Comparison of ENCODE assay signal across 21 cellular contexts in the genomic region with DNA sequence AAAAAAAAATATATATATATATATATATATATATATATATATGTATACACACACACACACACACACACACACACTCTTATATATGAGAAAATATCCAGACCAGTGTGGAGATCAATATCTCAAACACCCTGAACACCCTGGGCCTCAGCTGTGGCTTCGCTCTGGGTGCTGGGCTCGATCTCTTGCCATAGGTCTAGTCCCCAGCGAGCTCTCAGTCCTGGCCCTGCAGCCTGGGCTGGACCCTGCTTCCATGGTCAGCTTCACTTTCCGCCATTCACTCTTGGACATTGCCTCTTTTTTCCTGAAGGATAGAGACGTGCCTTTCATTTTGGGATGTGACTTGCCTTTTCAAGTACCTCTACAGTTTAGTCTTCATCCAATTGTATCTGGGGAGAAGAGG.
DNase-seq lines count a peak whose midpoint lies in the region; ATAC-seq, FAIRE-seq and TF ChIP-seq lines count a peak whose summit lies in the region.
"Had no signal": no experiment of that assay in that cellular context is flagged by ENCODE, and none has a peak within 500 bp of the region (broad histone marks: within the 10 kb centered on the region; RNA-seq: fewer than 3 reads in every experiment).

No MANE protein-coding gene starts in this region.

- H3K4me3 ChIP-seq in astrocyte (ENCODE audit: insufficient read depth, low read depth, low read length) (no peak overlapping the region), endothelial cell of umbilical vein (replicated peaks in 1 of 3; ENCODE audit: insufficient read depth in 1 of 3, low read depth in 1 of 3, low read length in 3 of 3) (no peak overlapping the region)
- H3K4me3 ChIP-seq: BLaER1, GM23248 had no signal

- H3K27me3 ChIP-seq in astrocyte (ENCODE audit: insufficient read depth, low read length): no peaks in the 10 kb centered on the region
- H3K27me3 ChIP-seq in endothelial cell of umbilical vein (ENCODE audit: control insufficient read depth in 2 of 2, insufficient read depth in 2 of 2, low read length in 2 of 2): no peaks in the 10 kb centered on the region
- H3K27me3 ChIP-seq: BLaER1 had no signal

- H3K4me2 ChIP-seq in astrocyte (ENCODE audit: low read length): no peak overlapping the region
- H3K4me2 ChIP-seq in endothelial cell of umbilical vein (ENCODE audit: insufficient read depth, low read length): no peak overlapping the region
- H3K4me2 ChIP-seq: BLaER1 had no signal

- ATAC-seq in HG02840 (IDR thresholded peaks at IDR 0.05; ENCODE audit: low FRiP score, unreplicated experiment) (no peak), GM18502 (IDR thresholded peaks at IDR 0.05; ENCODE audit: poor library complexity, unreplicated experiment) (no peak)
- ATAC-seq: CD8-positive, alpha-beta T cell; HCT116 had no signal

- H3K9ac ChIP-seq in astrocyte (ENCODE audit: low read length) (peak overlapping the region; percentile 17), endothelial cell of umbilical vein (replicated peaks; ENCODE audit: extremely low read depth, insufficient read depth, low read length) (no peak overlapping the region)
- H3K9ac ChIP-seq: BLaER1, GM23248 had no signal

- H4K20me1 ChIP-seq in astrocyte (ENCODE audit: insufficient read depth, low read length) (no peaks in the 10 kb centered on the region), endothelial cell of umbilical vein (replicated peaks; ENCODE audit: control insufficient read depth, extremely low read depth, insufficient read depth, low read length) (no peaks in the 10 kb centered on the region)
- H4K20me1 ChIP-seq: BLaER1 had no signal

- H3K9me3 ChIP-seq in astrocyte (ENCODE audit: insufficient read depth, low read depth, low read length) (no peaks in the 10 kb centered on the region), endothelial cell of umbilical vein (replicated peaks; ENCODE audit: control insufficient read depth, insufficient read depth, low read length) (no peaks in the 10 kb centered on the region)
- H3K9me3 ChIP-seq: Caco-2 had no signal

- DNase-seq in astrocyte (ENCODE audit: low read depth) (no peak), endothelial cell of umbilical vein (ENCODE audit: low read depth, low spot score) (no peak), posterior vena cava (ENCODE audit: low spot score) (peak; percentile 50), T-helper 2 cell (no peak), HCEC 1CT (no peak)
- DNase-seq: Caco-2; CD4-positive, CD25-positive, alpha-beta regulatory T cell; CD8-positive, alpha-beta T cell; DMS153; DND-41; H7 had no signal

- peaks cover 4% of the 10 kb centered on the region for H3K27me3 Mint-ChIP-seq in astrocyte (ENCODE audit: low read depth, unreplicated experiment)
- H3K27me3 Mint-ChIP-seq: CD4-positive, CD25-positive, alpha-beta regulatory T cell had no signal

- H3K4me3 Mint-ChIP-seq in astrocyte (ENCODE audit: unreplicated experiment): peak overlapping the region; percentile 23
- H3K4me3 Mint-ChIP-seq: CD8-positive, alpha-beta T cell had no signal

- no peaks in the 10 kb centered on the region for H3K36me3 ChIP-seq in astrocyte (ENCODE audit: insufficient read depth, low read length)
- no peaks in the 10 kb centered on the region for H3K36me3 ChIP-seq in endothelial cell of umbilical vein (ENCODE audit: control insufficient read depth in 2 of 2, extremely low read depth in 1 of 2, insufficient read depth in 2 of 2, low read length in 2 of 2)

- dilution Hi-C loops in endothelial cell of umbilical vein (cut with MboI; ENCODE audit: extremely low pct_ligation_motif_present, low sequenced_read_pairs): no loop called here

- H3K36me3 Mint-ChIP-seq in astrocyte (ENCODE audit: low read depth, unreplicated experiment): no peaks in the 10 kb centered on the region

- FAIRE-seq in astrocyte (lab: Jason Lieb, UNC): no peak
- FAIRE-seq in endothelial cell of umbilical vein (lab: Jason Lieb, UNC): no peak
- FAIRE-seq: G401.6, GM12892, GM19239, H1 had no signal

- no peak for TF ChIP-seq POLR2A in endothelial cell of umbilical vein (IDR thresholded peaks at IDR 0.05; ENCODE audit: low read depth, low read length)

- H3K9me1 ChIP-seq in endothelial cell of umbilical vein (replicated peaks; ENCODE audit: control insufficient read depth, extremely low read depth, insufficient read depth, low read length): no peaks in the 10 kb centered on the region

- TF ChIP-seq CTCF in astrocyte (IDR thresholded peaks at IDR 0.05; ENCODE audit: insufficient read depth, low read depth, low read length) (no peak), endothelial cell of umbilical vein (IDR thresholded peaks at IDR 0.05; ENCODE audit: extremely low read depth in 1 of 2, insufficient read depth in 1 of 2, low read depth in 1 of 2, low read length in 2 of 2) (no peak)

- no peak overlapping the region for H3K27ac Mint-ChIP-seq in astrocyte (ENCODE audit: unreplicated experiment)
- H3K27ac Mint-ChIP-seq: CD8-positive, alpha-beta T cell had no signal

- POLR2A ChIA-PET in endothelial cell of umbilical vein (lab: Charles Lee): no interaction called here

- no peak overlapping the region for H3K27ac ChIP-seq in astrocyte (ENCODE audit: low read depth, low read length)
- peak overlapping the region; percentile 82 for H3K27ac ChIP-seq in endothelial cell of umbilical vein (ENCODE audit: insufficient read depth, low read depth, low read length)
- H3K27ac ChIP-seq: BLaER1, C4-2B, GM23248 had no signal

- H3K4me1 ChIP-seq in astrocyte (ENCODE audit: insufficient read depth, low read length) (peaks cover 13% of the 10 kb centered on the region), endothelial cell of umbilical vein (ENCODE audit: control insufficient read depth, extremely low read depth, insufficient read depth, low read length) (peaks cover 12% of the 10 kb centered on the region)
- H3K4me1 ChIP-seq: Caco-2 had no signal

- intact Hi-C loops in endothelial cell of umbilical vein (cut with micrococcal nuclease): loop anchor here (2.0 to 5.0 kb wide), 4 partner anchors 55 to 357 kb away; a partner anchor contains a TSS
- intact Hi-C loops in posterior vena cava (cut with DNase I): no loop called here

- no TSS peak for BruUV-seq in endothelial cell of umbilical vein (replicated peaks; lab: Mats Ljungman, UMichigan)

- no peaks in the 10 kb centered on the region for H3K9me3 Mint-ChIP-seq in astrocyte (ENCODE audit: unreplicated experiment)
- H3K9me3 Mint-ChIP-seq: CD4-positive, CD25-positive, alpha-beta regulatory T cell; CD8-positive, alpha-beta T cell had no signal

- H3K4me1 Mint-ChIP-seq in astrocyte (ENCODE audit: low read depth, unreplicated experiment): peaks cover 6% of the 10 kb centered on the region

- H2AFZ ChIP-seq in astrocyte (ENCODE audit: low read depth, low read length): no peak overlapping the region
- H2AFZ ChIP-seq in endothelial cell of umbilical vein (ENCODE audit: low read depth, low read length): no peak overlapping the region
- H2AFZ ChIP-seq: GM23248 had no signal

- CTCF ChIA-PET in endothelial cell of umbilical vein (lab: Charles Lee): no interaction called here

- H3K79me2 ChIP-seq in astrocyte (ENCODE audit: insufficient read depth, low read length): no peaks in the 10 kb centered on the region
- no peaks in the 10 kb centered on the region for H3K79me2 ChIP-seq in endothelial cell of umbilical vein (ENCODE audit: control insufficient read depth, insufficient read depth, low read length)

TF ChIP-seq in endothelial cell of umbilical vein, 7 proteins besides CTCF, POLR2A, EP300 and RAD21:
- no peak for TF ChIP-seq JUN (IDR thresholded peaks at IDR 0.05; ENCODE audit: borderline replicate concordance, insufficient read depth, insufficient read length, low read depth)
- no peak for TF ChIP-seq FOS (IDR thresholded peaks at IDR 0.05; ENCODE audit: borderline replicate concordance, insufficient read depth, low read length)
- TF ChIP-seq GATA2 (IDR thresholded peaks at IDR 0.05; ENCODE audit: insufficient read depth, insufficient read length, low read depth, low read length): no peak
- no peak for TF ChIP-seq EZH2 (IDR thresholded peaks at IDR 0.05; ENCODE audit: borderline replicate concordance, low read depth, low read length, severe bottlenecking)
- no peak for TF ChIP-seq MYC (IDR thresholded peaks at IDR 0.05; ENCODE audit: low read depth, low read length)
- TF ChIP-seq, protein P1, sequence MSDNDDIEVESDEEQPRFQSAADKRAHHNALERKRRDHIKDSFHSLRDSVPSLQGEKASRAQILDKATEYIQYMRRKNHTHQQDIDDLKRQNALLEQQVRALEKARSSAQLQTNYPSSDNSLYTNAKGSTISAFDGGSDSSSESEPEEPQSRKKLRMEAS (IDR thresholded peaks at IDR 0.05; ENCODE audit: insufficient read depth, insufficient read length): no peak
- no peak for TF ChIP-seq POLR2AphosphoS5 (IDR thresholded peaks at IDR 0.05; ENCODE audit: insufficient read depth, low read depth, low read length)
TF ChIP-seq in endothelial cell of umbilical vein: peak in this region for 0.
